In genomic region chr18:79708412-79708811, GRCh38 we compare ENCODE assay signal across 21 cellular contexts. TPM values are rescaled to one million over a fixed set of nuclear protein-coding genes. Genes with fewer than 3 reads are reported as not detected.
DNase-seq lines count a peak whose midpoint lies in the region; ATAC-seq, FAIRE-seq and TF ChIP-seq lines count a peak whose summit lies in the region.
"Had no signal": no experiment of that assay in that cellular context is flagged by ENCODE, and none has a peak within 500 bp of the region (broad histone marks: within the 10 kb centered on the region; RNA-seq: fewer than 3 reads in every experiment).

No MANE protein-coding gene starts in this region.

- intact Hi-C loops in HepG2 (cut with micrococcal nuclease; ENCODE audit: unreplicated experiment) = no loop called here
- intact Hi-C loops in right lobe of liver (cut with DNase I) = no loop called here
- intact Hi-C loops in GM12878 (cut with micrococcal nuclease; ENCODE audit: unreplicated experiment) = no loop called here

- no peak overlapping the region for H2AFZ ChIP-seq in HepG2 (ENCODE audit: low read length)
- H2AFZ ChIP-seq in GM12878 (ENCODE audit: control insufficient read depth, low read depth, low read length) = peak overlapping the region; percentile 24; the same call in 1 of the 2 replicates
- H2AFZ ChIP-seq: GM23338 had no signal

- POLR2A ChIA-PET in HepG2 (lab: Yijun Ruan, JAX) (no interaction called here), GM12878 (lab: Charles Lee) (no interaction called here)

- H3K27me3 ChIP-seq in HepG2 (ENCODE audit: control insufficient read depth in 1 of 2, insufficient read depth in 2 of 2, low read length in 2 of 2) (no peaks in the 10 kb centered on the region), right lobe of liver (no peaks in the 10 kb centered on the region), GM12878 (replicated peaks in 1 of 2; ENCODE audit: control insufficient read depth in 2 of 2, insufficient read depth in 2 of 2, low read length in 1 of 2) (no peaks in the 10 kb centered on the region)
- H3K27me3 ChIP-seq: Peyer's patch, SJSA1 had no signal

- H3K27me3 Mint-ChIP-seq in nephron progenitor cell (ENCODE audit: low read depth, poor library complexity) = peaks cover 8% of the 10 kb centered on the region
- H3K27me3 Mint-ChIP-seq: CD4-positive, CD25-positive, alpha-beta regulatory T cell had no signal

- DNase-seq in HepG2 (ENCODE audit: low spot score) (no peak), right lobe of liver (no peak), GM12878 (ENCODE audit: low read depth, low spot score) (no peak), nephron progenitor cell (no peak)
- DNase-seq: CD4-positive, CD25-positive, alpha-beta regulatory T cell; COR-L47; DMS79 treated with DMSO at 0.1 percent for 48 hours; HCEC 1CT; Karpas-422; NCI-H1694; NCI-H2081; NCI-H2171; NCI-H524 treated with DMSO at 0.1 percent for 48 hours; NCI-H82; Peyer's patch had no signal

- ATAC-seq in HepG2 (no peak), right lobe of liver (no peak), GM12878 (peak; percentile 62), GM19397 (IDR thresholded peaks at IDR 0.05; ENCODE audit: unreplicated experiment) (no peak), GM21528 (IDR thresholded peaks at IDR 0.05; ENCODE audit: low FRiP score, unreplicated experiment) (no peak), HG02885 (IDR thresholded peaks at IDR 0.05; ENCODE audit: poor library complexity, unreplicated experiment) (no peak)
- ATAC-seq: GM23338 had no signal

- H3K36me3 Mint-ChIP-seq in nephron progenitor cell (ENCODE audit: low read depth) = peaks cover 32% of the 10 kb centered on the region

- no TSS peak for BruUV-seq in HepG2 (replicated peaks; lab: Mats Ljungman, UMichigan)
- no TSS peak for BruUV-seq in GM12878 (replicated peaks; lab: Mats Ljungman, UMichigan)

- H3K4me3 Mint-ChIP-seq in nephron progenitor cell = no peak overlapping the region
- H3K4me3 Mint-ChIP-seq: GM23338 had no signal

- TF ChIP-seq EP300 in HepG2 (IDR thresholded peaks at IDR 0.05; ENCODE audit: low read depth in 2 of 2, low read length in 2 of 2) (no peak), HepG2 (CRISPR knock-in tag; IDR thresholded peaks at IDR 0.05; ENCODE audit: borderline replicate concordance) (no peak), GM12878 (IDR thresholded peaks at IDR 0.05; ENCODE audit: borderline replicate concordance in 1 of 2, control insufficient read depth in 1 of 2, low read depth in 2 of 2, low read length in 2 of 2) (no peak)

- in situ Hi-C loops in HepG2 (cut with HindIII; ENCODE audit: extremely low pct_ligation_motif_present, low pct_unique_long_range_greater_than_20kb) = no loop called here
- in situ Hi-C loops in GM12878 (cut with MboI) = no loop called here

- SMC1A ChIA-PET in GM12878 (lab: Charles Lee; ENCODE audit: uncharacterized antibody, unreplicated experiment) = interaction anchor here (1.0 kb wide), 1 partner anchor 28 kb away, joined by 5 read pairs; no protein-coding TSS in a partner anchor

- H3K36me3 ChIP-seq in HepG2 (replicated peaks in 1 of 2; ENCODE audit: control insufficient read depth in 1 of 2, insufficient read depth in 2 of 2, low read length in 2 of 2) (peaks cover 22 to 71% of the 10 kb centered on the region in 2 experiments; a peak in 4 of 5 replicates), right lobe of liver (peaks cover 0 to 46% (median 4%) of the 10 kb centered on the region in 4 donors), GM12878 (ENCODE audit: control insufficient read depth in 2 of 2, insufficient read depth in 2 of 2, low read length in 1 of 2) (peaks cover 26 to 31% of the 10 kb centered on the region in 2 experiments; a peak in 3 of 4 replicates)

- RAD21 ChIA-PET in GM12878 (lab: Charles Lee; ENCODE audit: unreplicated experiment) = no interaction called here

- TF ChIP-seq CTCF in HepG2 (CRISPR knock-in tag; IDR thresholded peaks at IDR 0.05) = no peak
- no peak for TF ChIP-seq CTCF in right lobe of liver (IDR thresholded peaks at IDR 0.05)
- TF ChIP-seq CTCF in GM12878 (IDR thresholded peaks at IDR 0.05 in 2 of 3, conservative IDR thresholded peaks at IDR 0.05 in 1 of 3; ENCODE audit: control insufficient read depth in 2 of 3, extremely low read depth in 1 of 3, insufficient read depth in 1 of 3, low read depth in 3 of 3, low read length in 3 of 3) = no peak
- TF ChIP-seq CTCF in nephron progenitor cell (IDR thresholded peaks at IDR 0.05) = no peak

- H3K9me3 Mint-ChIP-seq in nephron progenitor cell = no peaks in the 10 kb centered on the region
- H3K9me3 Mint-ChIP-seq: GM23338 had no signal

- H3K27ac ChIP-seq in HepG2 (ENCODE audit: extremely low read length, insufficient read depth, low read length) (no peak overlapping the region), right lobe of liver (no peak overlapping the region), GM12878 (ENCODE audit: control insufficient read depth, insufficient read depth) (peak overlapping the region; percentile 62)
- H3K27ac ChIP-seq: Peyer's patch, SJSA1 had no signal

- no peak overlapping the region for H3K4me2 ChIP-seq in HepG2 (ENCODE audit: low read depth, low read length)
- peak overlapping the region; percentile 73 for H3K4me2 ChIP-seq in GM12878 (ENCODE audit: control insufficient read depth, insufficient read depth)
- H3K4me2 ChIP-seq: GM23338 had no signal

- TF ChIP-seq RAD21 in HepG2 (CRISPR knock-in tag; IDR thresholded peaks at IDR 0.05) (no peak), GM12878 (IDR thresholded peaks at IDR 0.05; ENCODE audit: insufficient read depth, low read depth, low read length) (no peak)

- H3K4me1 ChIP-seq in HepG2 (ENCODE audit: insufficient read depth, low read length) (no peaks in the 10 kb centered on the region), right lobe of liver (no peaks in the 10 kb centered on the region), GM12878 (ENCODE audit: control insufficient read depth, insufficient read depth, low read length) (peaks cover 20% of the 10 kb centered on the region)
- H3K4me1 ChIP-seq: Peyer's patch, SJSA1 had no signal

- no peaks in the 10 kb centered on the region; the same call in 1 of the 2 replicates for H4K20me1 ChIP-seq in HepG2 (ENCODE audit: insufficient read depth, low read length)
- H4K20me1 ChIP-seq in GM12878 (ENCODE audit: control insufficient read depth, insufficient read depth) = no peaks in the 10 kb centered on the region

- H3K9me3 ChIP-seq in HepG2 (ENCODE audit: low read length) (no peaks in the 10 kb centered on the region), right lobe of liver (no peaks in the 10 kb centered on the region), GM12878 (replicated peaks; ENCODE audit: control insufficient read depth, insufficient read depth, low read length) (no peaks in the 10 kb centered on the region)
- H3K9me3 ChIP-seq: Peyer's patch, SJSA1 had no signal

- H3K79me2 ChIP-seq in HepG2 (ENCODE audit: insufficient read depth, low read length) (peaks cover 2% of the 10 kb centered on the region), GM12878 (ENCODE audit: control insufficient read depth, insufficient read depth, low read length) (no peaks in the 10 kb centered on the region)

- TF ChIP-seq POLR2A in HepG2 (IDR thresholded peaks at IDR 0.05; ENCODE audit: insufficient read depth in 1 of 2, low read depth in 2 of 2, low read length in 2 of 2) (no peak), right lobe of liver (IDR thresholded peaks at IDR 0.05) (no peak), GM12878 (IDR thresholded peaks at IDR 0.05; ENCODE audit: low read depth, low read length) (peak; percentile 39; the same call in 1 of the 2 replicates)

- H3K9ac ChIP-seq in HepG2 (ENCODE audit: insufficient read depth, low read depth, low read length) (no peak overlapping the region), GM12878 (ENCODE audit: control insufficient read depth, insufficient read depth, low read length) (no peak overlapping the region)

- H3K4me1 Mint-ChIP-seq in nephron progenitor cell = peaks cover 19% of the 10 kb centered on the region
- H3K4me1 Mint-ChIP-seq: GM23338 had no signal

- H3K4me3 ChIP-seq in HepG2 (replicated peaks in 1 of 3; ENCODE audit: insufficient read depth in 1 of 3, low read depth in 2 of 3, low read length in 3 of 3) (no peak overlapping the region), right lobe of liver (no peak overlapping the region), GM12878 (no peak overlapping the region)
- H3K4me3 ChIP-seq: GM23338, Peyer's patch, SJSA1 had no signal

- CTCF ChIA-PET in HepG2 (lab: Yijun Ruan, JAX; ENCODE audit: low intra/inter-chr PET ratio, low total read pairs) (no interaction called here), GM12878 (lab: Yijun Ruan, JAX) (interaction anchor here (1.4 kb wide), 1 partner anchor 26 kb away, joined by 3 read pairs; no protein-coding TSS in a partner anchor)

- 96% methylated on average over 21 of the region's 21 CpGs for WGBS in HepG2 (ENCODE audit: low lambda C conversion rate)
- 92% methylated on average over 6 of the region's 21 CpGs for WGBS in right lobe of liver (ENCODE audit: insufficient coverage, low coverage, low lambda C conversion rate, missing lambda C conversion rate)
- WGBS in GM12878 (ENCODE audit: insufficient coverage, insufficient replicate concordance, low lambda C conversion rate, missing lambda C conversion rate) = 32% methylated on average over 21 of the region's 21 CpGs

- FAIRE-seq in HepG2 (lab: Jason Lieb, UNC) = no peak
- no peak for FAIRE-seq in GM12878 (lab: Jason Lieb, UNC)
- FAIRE-seq: HTR-8/SVneo had no signal

- H3K27ac Mint-ChIP-seq in nephron progenitor cell = peak overlapping the region; percentile 8
- H3K27ac Mint-ChIP-seq: GM23338 had no signal

RNA-seq across cellular contexts. Expression of gene CTDP1, which starts 28.8 kb away (rescaled TPM):
- total RNA-seq in HepG2 (2016; rRNA removed; fragmentation: Illumina TruSeq; extraction: Trizol) = 9.9 and 11.0 TPM in 2 replicates
- 3.1 and 4.7 TPM in 2 replicates for total RNA-seq in HepG2 (2016; cell fraction: cytosol; rRNA removed; fragmentation: Illumina TruSeq; extraction: Trizol; ENCODE audit: low read depth)
- 9.0 and 10.9 TPM in 2 replicates for total RNA-seq in HepG2 (2016; cell fraction: insoluble cytoplasmic fraction; rRNA removed; fragmentation: Illumina TruSeq; extraction: Trizol)
- total RNA-seq in HepG2 (2016; cell fraction: membrane; rRNA removed; fragmentation: Illumina TruSeq; extraction: Trizol) = 4.2 and 4.6 TPM in 2 replicates
- total RNA-seq in HepG2 (2016; cell fraction: nucleus; rRNA removed; fragmentation: Illumina TruSeq; extraction: Trizol) = 8.1 and 9.4 TPM in 2 replicates
- 6.9 and 8.0 TPM in 2 replicates for polyA plus RNA-seq in HepG2 (2011; rRNA removed)
- polyA plus RNA-seq in HepG2 (2011; cell fraction: cytosol; rRNA removed) = 4.9 and 6.4 TPM in 2 replicates
- 14.1 and 18.1 TPM in 2 replicates for polyA plus RNA-seq in HepG2 (2011; cell fraction: nucleus; rRNA removed)
- polyA plus RNA-seq in HepG2 (2012) = 5.4 and 8.7 TPM in 2 replicates
- polyA plus RNA-seq in HepG2 (2016; cell fraction: cytosol; fragmentation: Illumina TruSeq; extraction: Trizol; ENCODE audit: low read depth) = 0.57 and 0.62 TPM in 2 replicates
- polyA plus RNA-seq in HepG2 (2016; cell fraction: insoluble cytoplasmic fraction; fragmentation: Illumina TruSeq; extraction: Trizol; ENCODE audit: low read depth) = 9.2 and 9.6 TPM in 2 replicates
- 1.5 and 1.8 TPM in 2 replicates for polyA plus RNA-seq in HepG2 (2016; cell fraction: membrane; fragmentation: Illumina TruSeq; extraction: Trizol; ENCODE audit: low read depth)
- polyA plus RNA-seq in HepG2 (2016; cell fraction: nucleus; fragmentation: Illumina TruSeq; extraction: Trizol; ENCODE audit: insufficient read depth, low read depth) = 12.6 and 13.4 TPM in 2 replicates
- polyA minus RNA-seq in HepG2 (2011; rRNA and poly(A)+ RNA removed; ENCODE audit: low replicate concordance) = 12.3 and 14.8 TPM in 2 replicates
- polyA minus RNA-seq in HepG2 (2011; cell fraction: cytosol; rRNA and poly(A)+ RNA removed) = 5.7 and 6.2 TPM in 2 replicates
- polyA minus RNA-seq in HepG2 (2011; cell fraction: nucleus; rRNA and poly(A)+ RNA removed) = 11.6 and 14.5 TPM in 2 replicates
- total RNA-seq in right lobe of liver = 10 to 100 TPM in 1 of 6 experiments, 1 to 10 TPM in 5; 7.5 to 10.4 (median 8.2) TPM
- 25.6 and 26.8 TPM in 2 replicates for total RNA-seq in GM12878 (2013; cell fraction: nucleolus; rRNA removed)
- 22.1 and 23.8 TPM in 2 replicates for total RNA-seq in GM12878 (2014; rRNA removed)
- 7.3 and 8.0 TPM in 2 replicates for total RNA-seq in GM12878 (2014; rRNA removed; fragmentation: Illumina TruSeq; extraction: Trizol)
- 30.4 and 31.3 TPM in 2 replicates for total RNA-seq in GM12878 (2021)
- 5.9 TPM for polyA plus RNA-seq in GM12878 (2011; ENCODE audit: low read depth)
- 4.9 and 9.5 TPM in 2 replicates for polyA plus RNA-seq in GM12878 (2011; rRNA removed)
- polyA plus RNA-seq in GM12878 (2011; cell fraction: cytosol; rRNA removed) = 9.0 and 10.2 TPM in 2 replicates
- 37.1 and 48.0 TPM in 2 replicates for polyA plus RNA-seq in GM12878 (2011; cell fraction: nucleus; rRNA removed)
- 12.2 and 14.2 TPM in 2 replicates for polyA plus RNA-seq in GM12878 (2012)
- polyA plus RNA-seq in GM12878 (2014; fragmentation: Illumina TruSeq; extraction: Trizol) = 1.9 and 6.0 TPM in 2 replicates
- polyA plus RNA-seq in GM12878 (2014; fragmentation: Nextera tagmentation; extraction: Ambion mirVana) = 1 to 10 TPM in 1 of 2 experiments, under 1 TPM in 1; 0.32 to 1.6 TPM
- polyA plus RNA-seq in GM12878 (2014; rRNA removed) = 16.7 and 19.3 TPM in 2 replicates
- polyA plus RNA-seq in GM12878 (2016; fragmentation: Nextera tagmentation; extraction: Ambion mirVana) = 10 to 100 TPM in 1 of 2 experiments, 1 to 10 TPM in 1; 4.2 to 13.9 TPM
- polyA minus RNA-seq in GM12878 (2011; rRNA and poly(A)+ RNA removed) = 13.9 and 14.8 TPM in 2 replicates
- polyA minus RNA-seq in GM12878 (2011; cell fraction: cytosol; rRNA and poly(A)+ RNA removed) = 5.6 and 10.0 TPM in 2 replicates
- polyA minus RNA-seq in GM12878 (2011; cell fraction: nucleus; rRNA and poly(A)+ RNA removed) = 17.0 and 31.8 TPM in 2 replicates

Comparison
In these comparisons a context has a peak if more than half of its experiments do, and no peak if none do; other contexts are left out.
1. Of the 75 proteins assayed by ChIP-seq in both HepG2 and GM12878: peak only in HepG2: CEBPB; only in GM12878: CBFB, CREM, EED, FOXM1, GABPA, POLR2A and 1 more; in both: none; in neither: 66; mixed calls (peak in some experiments, not most) for 1.